Comparison of ENCODE assay signal across 18 cellular contexts in genomic region chr1:23797478-23798448, GRCh38. TPM values are rescaled to one million over a fixed set of nuclear protein-coding genes. Genes with fewer than 3 reads are reported as not detected.
DNase-seq lines count a peak whose midpoint lies in the region; ATAC-seq and TF ChIP-seq lines count a peak whose summit lies in the region.
"Had no signal": no experiment of that assay in that cellular context is flagged by ENCODE, and none has a peak within 500 bp of the region (broad histone marks: within the 10 kb centered on the region; RNA-seq: fewer than 3 reads in every experiment).

No MANE protein-coding gene starts in this region.

- H3K4me1 ChIP-seq in RWPE2 (ENCODE audit: insufficient read depth, poor library complexity, severe bottlenecking) (peaks cover 8% of the 10 kb centered on the region), hepatocyte (ENCODE audit: insufficient read depth) (peaks cover 24% of the 10 kb centered on the region), rectal smooth muscle tissue (ENCODE audit: control insufficient read depth, insufficient read depth, low read length) (peaks cover 13% of the 10 kb centered on the region)

- H3K27ac ChIP-seq in RWPE2 (ENCODE audit: poor library complexity, severe bottlenecking): peak overlapping the region; percentile 94
- peak overlapping the region; percentile 99 for H3K27ac ChIP-seq in hepatocyte
- H3K27ac ChIP-seq in rectal smooth muscle tissue (ENCODE audit: low read depth, low read length): no peak overlapping the region
- H3K27ac ChIP-seq: thoracic aorta had no signal

- no peak overlapping the region for H3K4me3 Mint-ChIP-seq in activated T-cell treated with anti-CD3 and anti-CD28 coated beads, Interleukin-2, amount 50 U/mL, for 24 hours
- no peak overlapping the region for H3K4me3 Mint-ChIP-seq in activated T-cell treated with anti-CD3 and anti-CD28 coated beads, Interleukin-2, amount 50 U/mL, for 72 hours
- H3K4me3 Mint-ChIP-seq in mesothelial cell of epicardium: no peak overlapping the region
- no peak overlapping the region for H3K4me3 Mint-ChIP-seq in natural killer cell
- H3K4me3 Mint-ChIP-seq: T-helper 1 cell treated with Interleukin-12 subunit alpha and Interleukin-12 subunit beta and Interleukin-4 antibody, amounts not matched to agents 30 μg/mL and 1 μg/mL, for 36 hours had no signal

- no peak overlapping the region for H3K9ac ChIP-seq in rectal smooth muscle tissue (ENCODE audit: low read length)

- H3K9me2 ChIP-seq in hepatocyte (replicated peaks; ENCODE audit: insufficient read depth): no peaks in the 10 kb centered on the region

- H3K27ac Mint-ChIP-seq in activated T-cell treated with anti-CD3 and anti-CD28 coated beads, Interleukin-2, amount 50 U/mL, for 24 hours: peak overlapping the region; percentile 70
- H3K27ac Mint-ChIP-seq in activated T-cell treated with anti-CD3 and anti-CD28 coated beads, Interleukin-2, amount 50 U/mL, for 72 hours: no peak overlapping the region
- no peak overlapping the region for H3K27ac Mint-ChIP-seq in mesothelial cell of epicardium
- peak overlapping the region in 1 of 2 donors; percentile 92 for H3K27ac Mint-ChIP-seq in natural killer cell
- H3K27ac Mint-ChIP-seq: T-helper 1 cell treated with Interleukin-12 subunit alpha and Interleukin-12 subunit beta and Interleukin-4 antibody, amounts not matched to agents 30 μg/mL and 1 μg/mL, for 36 hours had no signal

- H3K4me2 ChIP-seq in hepatocyte: peak overlapping the region; percentile 93

- H3K27me3 ChIP-seq in RWPE2 (ENCODE audit: insufficient read depth, poor library complexity, severe bottlenecking): no peaks in the 10 kb centered on the region
- no peaks in the 10 kb centered on the region for H3K27me3 ChIP-seq in hepatocyte
- no peaks in the 10 kb centered on the region for H3K27me3 ChIP-seq in rectal smooth muscle tissue (ENCODE audit: control insufficient read depth, insufficient read depth, low read length)
- H3K27me3 ChIP-seq: heart left ventricle had no signal

- peaks cover 28% of the 10 kb centered on the region for H3K4me1 Mint-ChIP-seq in activated T-cell treated with anti-CD3 and anti-CD28 coated beads, Interleukin-2, amount 50 U/mL, for 24 hours (ENCODE audit: low read depth)
- peaks cover 20% of the 10 kb centered on the region for H3K4me1 Mint-ChIP-seq in activated T-cell treated with anti-CD3 and anti-CD28 coated beads, Interleukin-2, amount 50 U/mL, for 72 hours (ENCODE audit: low read depth)
- H3K4me1 Mint-ChIP-seq in mesothelial cell of epicardium (peaks cover 15% of the 10 kb centered on the region), natural killer cell (peaks cover 16 to 44% of the 10 kb centered on the region in 2 donors)

- TF ChIP-seq CTCF in RWPE2 (IDR thresholded peaks at IDR 0.05; ENCODE audit: poor library complexity, severe bottlenecking) (no peak), hepatocyte (IDR thresholded peaks at IDR 0.05; ENCODE audit: poor library complexity) (no peak), mesothelial cell of epicardium (IDR thresholded peaks at IDR 0.05; ENCODE audit: unreplicated experiment) (no peak), natural killer cell (IDR thresholded peaks at IDR 0.05) (no peak)

- H3K36me3 ChIP-seq in RWPE2 (ENCODE audit: low read depth) (peaks cover 52% of the 10 kb centered on the region), hepatocyte (replicated peaks; ENCODE audit: insufficient read depth, low read depth) (no peaks in the 10 kb centered on the region), rectal smooth muscle tissue (ENCODE audit: control insufficient read depth, insufficient read depth, low read length) (peaks cover 7% of the 10 kb centered on the region)

- no peaks in the 10 kb centered on the region for H4K20me1 ChIP-seq in hepatocyte (ENCODE audit: insufficient read depth, poor library complexity, severe bottlenecking)

- intact Hi-C loops in natural killer cell (cut with micrococcal nuclease): no loop called here

- WGBS in hepatocyte (ENCODE audit: low lambda C conversion rate, missing lambda C conversion rate): 89% methylated on average over 20 of the region's 20 CpGs

- ATAC-seq in activated T-cell treated with anti-CD3 and anti-CD28 coated beads, Interleukin-2, amount 50 U/mL, for 72 hours (replicated peaks in 1 of 2): no peak
- ATAC-seq in RWPE2 (ENCODE audit: low read depth): no peak
- no peak for ATAC-seq in GM21717 (IDR thresholded peaks at IDR 0.05; ENCODE audit: unreplicated experiment)
- ATAC-seq in natural killer cell: no peak
- ATAC-seq: heart left ventricle; stimulated activated naive CD8-positive, alpha-beta T cell treated with anti-CD3 and anti-CD28 coated beads, Interleukin-15, Interleukin-2, amounts not matched to agents 100 U/mL and 50 U/mL, for 24 hours had no signal

- peaks cover 70% of the 10 kb centered on the region for H3K36me3 Mint-ChIP-seq in activated T-cell treated with anti-CD3 and anti-CD28 coated beads, Interleukin-2, amount 50 U/mL, for 24 hours (ENCODE audit: low read depth)
- peaks cover 0 to 3% of the 10 kb centered on the region in 2 donors for H3K36me3 Mint-ChIP-seq in activated T-cell treated with anti-CD3 and anti-CD28 coated beads, Interleukin-2, amount 50 U/mL, for 72 hours (ENCODE audit: insufficient read depth in 2 of 2)
- H3K36me3 Mint-ChIP-seq in mesothelial cell of epicardium: peaks cover 3% of the 10 kb centered on the region
- H3K36me3 Mint-ChIP-seq in natural killer cell: no peaks in the 10 kb centered on the region

- H3K9me3 ChIP-seq in RWPE2 (ENCODE audit: severe bottlenecking) (no peaks in the 10 kb centered on the region), hepatocyte (ENCODE audit: low read depth) (no peaks in the 10 kb centered on the region)
- H3K9me3 ChIP-seq: heart left ventricle, thoracic aorta had no signal

- H3K9me3 Mint-ChIP-seq in activated T-cell treated with anti-CD3 and anti-CD28 coated beads, Interleukin-2, amount 50 U/mL, for 24 hours: no peaks in the 10 kb centered on the region
- no peaks in the 10 kb centered on the region for H3K9me3 Mint-ChIP-seq in activated T-cell treated with anti-CD3 and anti-CD28 coated beads, Interleukin-2, amount 50 U/mL, for 72 hours
- no peaks in the 10 kb centered on the region for H3K9me3 Mint-ChIP-seq in mesothelial cell of epicardium
- H3K9me3 Mint-ChIP-seq in natural killer cell: no peaks in the 10 kb centered on the region
- H3K9me3 Mint-ChIP-seq: activated CD4-positive, alpha-beta memory T cell treated with anti-CD3 and anti-CD28 coated beads, Interleukin-2, amount 10 ng/mL, durations not matched to agents 7 days and 5 days; T-helper 1 cell treated with Interleukin-12 subunit alpha and Interleukin-12 subunit beta and Interleukin-4 antibody, amounts not matched to agents 30 μg/mL and 1 μg/mL, for 36 hours had no signal

- peaks cover 16% of the 10 kb centered on the region for H3K79me2 ChIP-seq in hepatocyte

- H3K27me3 Mint-ChIP-seq in activated T-cell treated with anti-CD3 and anti-CD28 coated beads, Interleukin-2, amount 50 U/mL, for 24 hours: no peaks in the 10 kb centered on the region
- H3K27me3 Mint-ChIP-seq in activated T-cell treated with anti-CD3 and anti-CD28 coated beads, Interleukin-2, amount 50 U/mL, for 72 hours (ENCODE audit: low read depth): no peaks in the 10 kb centered on the region
- no peaks in the 10 kb centered on the region for H3K27me3 Mint-ChIP-seq in mesothelial cell of epicardium (ENCODE audit: low read depth)
- no peaks in the 10 kb centered on the region for H3K27me3 Mint-ChIP-seq in natural killer cell (ENCODE audit: low read depth in 2 of 2)
- H3K27me3 Mint-ChIP-seq: activated CD4-positive, alpha-beta memory T cell treated with anti-CD3 and anti-CD28 coated beads, Interleukin-2, amount 10 ng/mL, durations not matched to agents 7 days and 5 days had no signal

- no peak overlapping the region for H2AFZ ChIP-seq in hepatocyte

- no peak for DNase-seq in activated T-cell treated with anti-CD3 and anti-CD28 coated beads, Interleukin-2, amount 50 U/mL, for 24 hours
- DNase-seq in activated T-cell treated with anti-CD3 and anti-CD28 coated beads, Interleukin-2, amount 50 U/mL, for 72 hours: no peak
- DNase-seq in RWPE2 (ENCODE audit: low spot score): no peak
- no peak for DNase-seq in hepatocyte (ENCODE audit: low spot score)
- no peak for DNase-seq in mesothelial cell of epicardium (ENCODE audit: low spot score in 2 of 2, unreplicated experiment in 2 of 2)
- no peak for DNase-seq in natural killer cell
- DNase-seq: activated CD4-positive, alpha-beta memory T cell treated with anti-CD3 and anti-CD28 coated beads, Interleukin-2, amount 10 ng/mL, durations not matched to agents 7 days and 5 days; activated CD8-positive, alpha-beta memory T cell treated with anti-CD3 and anti-CD28 coated beads, Interleukin-2, amount 50 U/mL, for 48 hours; effector CD4-positive, alpha-beta T cell; heart left ventricle; NCI-H1092; NCI-H1694 treated with DMSO at 0.1 percent for 48 hours; NCI-H2171 had no signal

- H3K4me3 ChIP-seq in RWPE2 (ENCODE audit: severe bottlenecking) (no peak overlapping the region), hepatocyte (no peak overlapping the region), rectal smooth muscle tissue (ENCODE audit: low read length) (peak overlapping the region; percentile 9)
- H3K4me3 ChIP-seq: heart left ventricle, thoracic aorta had no signal

RNA-seq across cellular contexts. Expression of gene GALE, which starts 2.8 kb away (rescaled TPM):
- 10 to 100 TPM; 26.8 to 30.7 TPM for total RNA-seq in activated T-cell treated with anti-CD3 and anti-CD28 coated beads, Interleukin-2, amount 50 U/mL, for 72 hours
- total RNA-seq in hepatocyte (73.6 and 89.9 TPM in 2 replicates), mesothelial cell of epicardium (22.5 to 26.9 TPM (median 26.9 TPM) in 3 replicates), natural killer cell (10 to 100 TPM; 12.8 to 20.3 (median 14.6) TPM)
- polyA plus RNA-seq in hepatocyte: 114 and 117 TPM in 2 replicates

RNA-seq across cellular contexts. Expression of gene LYPLA2, which starts 6.8 kb away (rescaled TPM):
- total RNA-seq in activated T-cell treated with anti-CD3 and anti-CD28 coated beads, Interleukin-2, amount 50 U/mL, for 72 hours: 10 to 100 TPM; 63.4 to 71.5 TPM
- 73.2 and 108 TPM in 2 replicates for total RNA-seq in hepatocyte
- 162 and 163 TPM in 2 replicates for polyA plus RNA-seq in hepatocyte
- total RNA-seq in mesothelial cell of epicardium: 75.5 to 79.1 TPM (median 76.3 TPM) in 3 replicates
- 10 to 100 TPM; 70.6 to 84.5 (median 73.3) TPM for total RNA-seq in natural killer cell

RNA-seq across cellular contexts. Expression of gene PITHD1, which starts 19.5 kb away (rescaled TPM):
- 100 to 1,000 TPM in 1 of 2 donors, 10 to 100 TPM in 1; 83.2 to 107 TPM for total RNA-seq in activated T-cell treated with anti-CD3 and anti-CD28 coated beads, Interleukin-2, amount 50 U/mL, for 72 hours
- total RNA-seq in hepatocyte (45.1 and 49.4 TPM in 2 replicates), mesothelial cell of epicardium (52.1 to 53.9 TPM (median 52.7 TPM) in 3 replicates), natural killer cell (10 to 100 TPM; 73.2 to 84.1 (median 77.7) TPM)
- 28.4 and 29.3 TPM in 2 replicates for polyA plus RNA-seq in hepatocyte

RNA-seq across cellular contexts. Expression of gene HMGCL, which starts 27.5 kb away (rescaled TPM):
- 10 to 100 TPM; 44.1 to 47.4 TPM for total RNA-seq in activated T-cell treated with anti-CD3 and anti-CD28 coated beads, Interleukin-2, amount 50 U/mL, for 72 hours
- 78.5 and 87.5 TPM in 2 replicates for total RNA-seq in hepatocyte
- polyA plus RNA-seq in hepatocyte: 79.0 and 90.7 TPM in 2 replicates
- 27.4 to 30.7 TPM (median 29.2 TPM) in 3 replicates for total RNA-seq in mesothelial cell of epicardium
- 10 to 100 TPM; 16.8 to 26.9 (median 17.0) TPM for total RNA-seq in natural killer cell

RNA-seq across cellular contexts. Expression of gene ELOA, which starts 54.5 kb away (rescaled TPM):
- 10 to 100 TPM; 32.4 to 34.1 TPM for total RNA-seq in activated T-cell treated with anti-CD3 and anti-CD28 coated beads, Interleukin-2, amount 50 U/mL, for 72 hours
- 25.6 and 28.3 TPM in 2 replicates for total RNA-seq in hepatocyte
- 26.0 and 27.0 TPM in 2 replicates for polyA plus RNA-seq in hepatocyte
- 28.4 to 31.5 TPM (median 30.4 TPM) in 3 replicates for total RNA-seq in mesothelial cell of epicardium
- total RNA-seq in natural killer cell: 10 to 100 TPM; 28.7 to 48.2 (median 36.9) TPM
